30 cellular contexts compared by ENCODE assay signal in the genomic region with DNA sequence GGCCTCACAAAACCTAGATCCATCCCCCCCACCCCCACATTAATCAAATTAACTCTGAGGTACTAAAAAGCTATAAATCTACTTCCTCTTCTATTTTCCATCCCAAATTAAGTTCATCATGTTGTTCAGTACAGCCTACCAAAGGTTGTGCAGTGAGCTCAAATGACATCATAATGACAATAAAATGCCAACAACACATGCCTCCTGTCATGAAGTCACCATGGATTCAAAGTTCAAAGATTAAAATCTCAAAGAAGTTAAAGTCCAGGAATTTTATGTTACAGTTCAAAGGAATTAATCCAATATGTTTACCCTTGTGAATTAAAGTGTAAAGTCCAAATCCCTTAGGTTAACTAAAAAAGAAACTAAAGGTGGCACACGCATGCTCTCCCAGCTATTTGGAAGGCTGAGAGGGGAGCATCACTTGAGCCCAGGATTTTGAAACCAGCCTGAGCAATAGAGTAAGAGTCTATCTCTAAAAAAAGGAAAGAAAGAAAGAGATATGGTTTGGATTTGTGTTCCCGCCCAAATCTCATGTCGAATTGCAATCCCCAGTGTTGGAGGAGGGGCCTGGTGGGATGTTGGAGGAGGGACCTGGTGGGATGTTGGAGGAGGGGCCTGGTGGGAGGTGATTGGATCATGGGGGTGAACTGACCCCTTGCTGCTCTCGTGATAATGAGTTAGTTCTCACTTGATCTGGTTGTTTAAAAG. TPM values are rescaled to one million over a fixed set of nuclear protein-coding genes. Genes with fewer than 3 reads are reported as not detected.
DNase-seq lines count a peak whose midpoint lies in the region; ATAC-seq, FAIRE-seq and TF ChIP-seq lines count a peak whose summit lies in the region.
"Had no signal": no experiment of that assay in that cellular context is flagged by ENCODE, and none has a peak within 500 bp of the region (broad histone marks: within the 10 kb centered on the region; RNA-seq: fewer than 3 reads in every experiment).

No MANE protein-coding gene starts in this region.

- H3K27me3 ChIP-seq in HepG2 (ENCODE audit: control insufficient read depth in 1 of 2, insufficient read depth in 2 of 2, low read length in 2 of 2) = 0 out of 5 replicates have a peak, but pooled peaks cover 0 to 3% of the 10 kb centered on the region in 2 experiments
- H3K27me3 ChIP-seq: cardiac muscle cell, heart left ventricle, right atrium auricular region, SJCRH30, spleen, stomach, thyroid gland, vagina had no signal

- H3K9me3 Mint-ChIP-seq in activated naive CD8-positive, alpha-beta T cell treated with anti-CD3 and anti-CD28 coated beads, Interleukin-2, amount 10 ng/mL, durations not matched to agents 7 days and 5 days = peaks cover 5% of the 10 kb centered on the region
- no peaks in the 10 kb centered on the region for H3K9me3 Mint-ChIP-seq in activated naive CD8-positive, alpha-beta T cell treated with anti-CD3 and anti-CD28 coated beads for 36 hours
- peaks cover 2 to 10% of the 10 kb centered on the region in 2 donors for H3K9me3 Mint-ChIP-seq in stimulated activated naive B cell treated with anti-CD40 and anti-IgM and Interleukin-4, amounts not matched to agents 10 μg/mL and 1 μg/mL and 100 μg/mL, for 72 hours

- POLR2A ChIA-PET in activated naive CD8-positive, alpha-beta T cell treated with anti-CD3 and anti-CD28 coated beads, Interleukin-2, amount 10 ng/mL, durations not matched to agents 7 days and 5 days (lab: Charles Lee) = no interaction called here
- POLR2A ChIA-PET in HepG2 (lab: Yijun Ruan, JAX) = interaction anchor here (0.6 to 0.9 kb wide), 3 partner anchors 26 to 135 kb away, joined by 3 to 6 read pairs (median 3); a partner anchor contains a TSS

- H4K20me1 ChIP-seq in HepG2 (ENCODE audit: insufficient read depth, low read length) = no peaks in the 10 kb centered on the region

- no peak for TF ChIP-seq CTCF in HepG2 (CRISPR knock-in tag; IDR thresholded peaks at IDR 0.05)

- H3K4me3 Mint-ChIP-seq in activated naive CD8-positive, alpha-beta T cell treated with anti-CD3 and anti-CD28 coated beads, Interleukin-2, amount 10 ng/mL, durations not matched to agents 7 days and 5 days = no peak overlapping the region
- no peak overlapping the region for H3K4me3 Mint-ChIP-seq in activated naive CD8-positive, alpha-beta T cell treated with anti-CD3 and anti-CD28 coated beads for 36 hours
- peak overlapping the region in 1 of 2 donors; percentile 23 for H3K4me3 Mint-ChIP-seq in stimulated activated naive B cell treated with anti-CD40 and anti-IgM and Interleukin-4, amounts not matched to agents 10 μg/mL and 1 μg/mL and 100 μg/mL, for 72 hours
- H3K4me3 Mint-ChIP-seq: activated CD4-positive, alpha-beta T cell treated with anti-CD3 and anti-CD28 coated beads, Interleukin-2, amount 10 ng/mL, durations not matched to agents 24 days and 14 days had no signal

- DNase-seq in activated naive CD8-positive, alpha-beta T cell treated with anti-CD3 and anti-CD28 coated beads, Interleukin-2, amount 10 ng/mL, durations not matched to agents 7 days and 5 days = no peak
- no peak for DNase-seq in activated naive CD8-positive, alpha-beta T cell treated with anti-CD3 and anti-CD28 coated beads for 36 hours
- DNase-seq in HepG2 (ENCODE audit: low spot score) (peak; percentile 60), RCC 7860 (ENCODE audit: low spot score) (no peak)
- no peak for DNase-seq in stimulated activated naive B cell treated with anti-CD40 and anti-IgM and Interleukin-4, amounts not matched to agents 10 μg/mL and 1 μg/mL and 100 μg/mL, for 72 hours
- DNase-seq: activated CD4-positive, alpha-beta T cell treated with anti-CD3 and anti-CD28 coated beads, Interleukin-2, amount 10 ng/mL, durations not matched to agents 24 days and 14 days; activated effector memory CD4-positive, alpha-beta T cell treated with Interleukin-2 at 50 U/mL for 16 hours; COR-L47; cortex of kidney; GF-D8; heart left ventricle; mammary epithelial cell; NCI-H1436 treated with DMSO at 0.1 percent for 48 hours; NCI-H226; NCI-H748 treated with DMSO at 0.1 percent for 48 hours; RPMI8226; SJCRH30; spleen; stimulated activated CD4-positive, alpha-beta T cell treated with anti-CD3 and anti-CD28 coated beads, Interleukin-2, amount 100 ng/mL, for 24 hours; stomach; thyroid gland had no signal

- H3K79me2 ChIP-seq in HepG2 (ENCODE audit: insufficient read depth, low read length) = no peaks in the 10 kb centered on the region

- peaks cover 19% of the 10 kb centered on the region for H3K4me1 ChIP-seq in HepG2 (ENCODE audit: insufficient read depth, low read length)
- H3K4me1 ChIP-seq: heart left ventricle, right atrium auricular region, SJCRH30, spleen, stomach, thyroid gland, vagina had no signal

- H3K9ac ChIP-seq in HepG2 (ENCODE audit: insufficient read depth, low read depth, low read length) = no peak overlapping the region

- no peaks in the 10 kb centered on the region for H3K36me3 ChIP-seq in HepG2 (replicated peaks in 1 of 2; ENCODE audit: control insufficient read depth in 1 of 2, insufficient read depth in 2 of 2, low read length in 2 of 2)
- H3K36me3 ChIP-seq: cardiac muscle cell, heart left ventricle, right atrium auricular region, SJCRH30, spleen, stomach, thyroid gland, vagina had no signal

- no peaks in the 10 kb centered on the region for H3K36me3 Mint-ChIP-seq in activated naive CD8-positive, alpha-beta T cell treated with anti-CD3 and anti-CD28 coated beads, Interleukin-2, amount 10 ng/mL, durations not matched to agents 7 days and 5 days
- no peaks in the 10 kb centered on the region for H3K36me3 Mint-ChIP-seq in activated naive CD8-positive, alpha-beta T cell treated with anti-CD3 and anti-CD28 coated beads for 36 hours
- H3K36me3 Mint-ChIP-seq in stimulated activated naive B cell treated with anti-CD40 and anti-IgM and Interleukin-4, amounts not matched to agents 10 μg/mL and 1 μg/mL and 100 μg/mL, for 72 hours = no peaks in the 10 kb centered on the region

- ATAC-seq in activated naive CD8-positive, alpha-beta T cell treated with anti-CD3 and anti-CD28 coated beads, Interleukin-2, amount 10 ng/mL, durations not matched to agents 7 days and 5 days (ENCODE audit: low read depth) = no peak
- peak; percentile 45 for ATAC-seq in HepG2
- ATAC-seq in stimulated activated naive B cell treated with anti-CD40 and anti-IgM and Interleukin-4, amounts not matched to agents 10 μg/mL and 1 μg/mL and 100 μg/mL, for 72 hours (replicated peaks) = peak; percentile 69 to 76
- ATAC-seq in HG02571 (IDR thresholded peaks at IDR 0.05; ENCODE audit: unreplicated experiment) = no peak
- no peak for ATAC-seq in GM18870 (IDR thresholded peaks at IDR 0.05; ENCODE audit: unreplicated experiment)
- ATAC-seq: esophagus mucosa, heart left ventricle had no signal

- WGBS in HepG2 (ENCODE audit: low lambda C conversion rate) = 40% methylated on average over 4 of the region's 4 CpGs

- H3K4me3 ChIP-seq in HepG2 (replicated peaks in 1 of 3; ENCODE audit: insufficient read depth in 1 of 3, low read depth in 2 of 3, low read length in 3 of 3) = no peak overlapping the region
- H3K4me3 ChIP-seq: cardiac muscle cell, heart left ventricle, right atrium auricular region, SJCRH30, spleen, stomach, thyroid gland, vagina had no signal

- peaks cover 12% of the 10 kb centered on the region for H3K27me3 Mint-ChIP-seq in activated naive CD8-positive, alpha-beta T cell treated with anti-CD3 and anti-CD28 coated beads, Interleukin-2, amount 10 ng/mL, durations not matched to agents 7 days and 5 days
- no peaks in the 10 kb centered on the region for H3K27me3 Mint-ChIP-seq in activated naive CD8-positive, alpha-beta T cell treated with anti-CD3 and anti-CD28 coated beads for 36 hours
- H3K27me3 Mint-ChIP-seq in stimulated activated naive B cell treated with anti-CD40 and anti-IgM and Interleukin-4, amounts not matched to agents 10 μg/mL and 1 μg/mL and 100 μg/mL, for 72 hours = no peaks in the 10 kb centered on the region

- no peaks in the 10 kb centered on the region for H3K4me1 Mint-ChIP-seq in activated naive CD8-positive, alpha-beta T cell treated with anti-CD3 and anti-CD28 coated beads, Interleukin-2, amount 10 ng/mL, durations not matched to agents 7 days and 5 days
- H3K4me1 Mint-ChIP-seq in activated naive CD8-positive, alpha-beta T cell treated with anti-CD3 and anti-CD28 coated beads for 36 hours = no peaks in the 10 kb centered on the region
- peaks cover 7 to 16% of the 10 kb centered on the region in 2 donors for H3K4me1 Mint-ChIP-seq in stimulated activated naive B cell treated with anti-CD40 and anti-IgM and Interleukin-4, amounts not matched to agents 10 μg/mL and 1 μg/mL and 100 μg/mL, for 72 hours
- H3K4me1 Mint-ChIP-seq: activated CD4-positive, alpha-beta T cell treated with anti-CD3 and anti-CD28 coated beads, Interleukin-2, amount 10 ng/mL, durations not matched to agents 24 days and 14 days had no signal

- CTCF ChIA-PET in HepG2 (lab: Yijun Ruan, JAX; ENCODE audit: low intra/inter-chr PET ratio, low total read pairs) = no interaction called here

- no peaks in the 10 kb centered on the region for H3K9me3 ChIP-seq in HepG2 (ENCODE audit: low read length)
- H3K9me3 ChIP-seq: heart left ventricle, right atrium auricular region, SJCRH30, spleen, stomach, thyroid gland, vagina had no signal

- no peak for TF ChIP-seq RAD21 in HepG2 (CRISPR knock-in tag; IDR thresholded peaks at IDR 0.05)

- peak overlapping the region; percentile 47 for H3K27ac Mint-ChIP-seq in activated naive CD8-positive, alpha-beta T cell treated with anti-CD3 and anti-CD28 coated beads, Interleukin-2, amount 10 ng/mL, durations not matched to agents 7 days and 5 days
- no peak overlapping the region for H3K27ac Mint-ChIP-seq in activated naive CD8-positive, alpha-beta T cell treated with anti-CD3 and anti-CD28 coated beads for 36 hours
- peak overlapping the region; percentile 71 for H3K27ac Mint-ChIP-seq in stimulated activated naive B cell treated with anti-CD40 and anti-IgM and Interleukin-4, amounts not matched to agents 10 μg/mL and 1 μg/mL and 100 μg/mL, for 72 hours
- H3K27ac Mint-ChIP-seq: activated CD4-positive, alpha-beta T cell treated with anti-CD3 and anti-CD28 coated beads, Interleukin-2, amount 10 ng/mL, durations not matched to agents 24 days and 14 days had no signal

- H3K4me2 ChIP-seq in HepG2 (ENCODE audit: low read depth, low read length) = peak overlapping the region; percentile 29; the same call in 1 of the 2 replicates

- FAIRE-seq in colon (lab: Jason Lieb, UNC) (peak; percentile 55), HepG2 (lab: Jason Lieb, UNC) (peak; percentile 28), RCC 7860 (lab: Jason Lieb, UNC) (no peak)
- FAIRE-seq: astrocyte had no signal

- H2AFZ ChIP-seq in HepG2 (ENCODE audit: low read length) = no peak overlapping the region

- in situ Hi-C loops in HepG2 (cut with HindIII; ENCODE audit: extremely low pct_ligation_motif_present, low pct_unique_long_range_greater_than_20kb) = loop anchor here (25.0 kb wide), 2 partner anchors 361 to 636 kb away; no protein-coding TSS in a partner anchor

- no peak overlapping the region for H3K27ac ChIP-seq in HepG2 (ENCODE audit: extremely low read length, insufficient read depth, low read length)
- H3K27ac ChIP-seq: C4-2B, cardiac muscle cell, heart left ventricle, right atrium auricular region, SJCRH30, spleen, stomach, thyroid gland, vagina had no signal

- intact Hi-C loops in HepG2 (cut with micrococcal nuclease; ENCODE audit: unreplicated experiment) = no loop called here

- BruUV-seq in HepG2 (replicated peaks; lab: Mats Ljungman, UMichigan) = no TSS peak

- no peak for TF ChIP-seq EP300 in HepG2 (IDR thresholded peaks at IDR 0.05; ENCODE audit: low read depth in 2 of 2, low read length in 2 of 2)
- no peak for TF ChIP-seq EP300 in HepG2 (CRISPR knock-in tag; IDR thresholded peaks at IDR 0.05; ENCODE audit: borderline replicate concordance)

- no peak for TF ChIP-seq POLR2A in HepG2 (IDR thresholded peaks at IDR 0.05; ENCODE audit: insufficient read depth in 1 of 2, low read depth in 2 of 2, low read length in 2 of 2)

RNA-seq across cellular contexts. Expression of a gene that starts 25.7 kb away (rescaled TPM):
- 10 to 100 TPM; 15.9 to 16.3 TPM for total RNA-seq in activated naive CD8-positive, alpha-beta T cell treated with anti-CD3 and anti-CD28 coated beads, Interleukin-2, amount 10 ng/mL, durations not matched to agents 7 days and 5 days
- 1 to 10 TPM; 8.9 to 9.9 TPM for total RNA-seq in activated naive CD8-positive, alpha-beta T cell treated with anti-CD3 and anti-CD28 coated beads for 36 hours
- total RNA-seq in HepG2 (2016; rRNA removed; fragmentation: Illumina TruSeq; extraction: Trizol) = 16.6 and 21.8 TPM in 2 replicates
- total RNA-seq in HepG2 (2016; cell fraction: cytosol; rRNA removed; fragmentation: Illumina TruSeq; extraction: Trizol; ENCODE audit: low read depth) = 21.9 and 28.4 TPM in 2 replicates
- 17.2 TPM in 2 replicates for total RNA-seq in HepG2 (2016; cell fraction: insoluble cytoplasmic fraction; rRNA removed; fragmentation: Illumina TruSeq; extraction: Trizol)
- total RNA-seq in HepG2 (2016; cell fraction: membrane; rRNA removed; fragmentation: Illumina TruSeq; extraction: Trizol) = 17.8 and 18.2 TPM in 2 replicates
- 13.1 and 16.9 TPM in 2 replicates for total RNA-seq in HepG2 (2016; cell fraction: nucleus; rRNA removed; fragmentation: Illumina TruSeq; extraction: Trizol)
- polyA plus RNA-seq in HepG2 (2011; rRNA removed) = 13.4 and 14.1 TPM in 2 replicates
- polyA plus RNA-seq in HepG2 (2011; cell fraction: cytosol; rRNA removed) = 8.8 and 9.0 TPM in 2 replicates
- 20.2 and 21.9 TPM in 2 replicates for polyA plus RNA-seq in HepG2 (2011; cell fraction: nucleus; rRNA removed)
- 10.3 and 16.7 TPM in 2 replicates for polyA plus RNA-seq in HepG2 (2012)
- polyA plus RNA-seq in HepG2 (2016; cell fraction: cytosol; fragmentation: Illumina TruSeq; extraction: Trizol; ENCODE audit: low read depth) = 4.9 and 5.9 TPM in 2 replicates
- 19.7 and 19.8 TPM in 2 replicates for polyA plus RNA-seq in HepG2 (2016; cell fraction: insoluble cytoplasmic fraction; fragmentation: Illumina TruSeq; extraction: Trizol; ENCODE audit: low read depth)
- 8.4 and 10.3 TPM in 2 replicates for polyA plus RNA-seq in HepG2 (2016; cell fraction: membrane; fragmentation: Illumina TruSeq; extraction: Trizol; ENCODE audit: low read depth)
- 27.2 and 27.6 TPM in 2 replicates for polyA plus RNA-seq in HepG2 (2016; cell fraction: nucleus; fragmentation: Illumina TruSeq; extraction: Trizol; ENCODE audit: insufficient read depth, low read depth)
- 5.4 and 6.8 TPM in 2 replicates for polyA minus RNA-seq in HepG2 (2011; rRNA and poly(A)+ RNA removed; ENCODE audit: low replicate concordance)
- polyA minus RNA-seq in HepG2 (2011; cell fraction: cytosol; rRNA and poly(A)+ RNA removed) = 6.1 and 6.7 TPM in 2 replicates
- 16.8 and 17.6 TPM in 2 replicates for polyA minus RNA-seq in HepG2 (2011; cell fraction: nucleus; rRNA and poly(A)+ RNA removed)

Comparison
In these comparisons a context has a peak if more than half of its experiments do, and no peak if none do; other contexts are left out.
1. ATAC-seq: peak in HepG2 (single experiment) and stimulated activated naive B cell treated with anti-CD40 and anti-IgM and Interleukin-4, amounts not matched to agents 10 μg/mL and 1 μg/mL and 100 μg/mL, for 72 hours (2 of 2); none in activated naive CD8-positive, alpha-beta T cell treated with anti-CD3 and anti-CD28 coated beads, Interleukin-2, amount 10 ng/mL, durations not matched to agents 7 days and 5 days (single experiment), HG02571 (single experiment) and GM18870 (single experiment).